In the genomic region with DNA sequence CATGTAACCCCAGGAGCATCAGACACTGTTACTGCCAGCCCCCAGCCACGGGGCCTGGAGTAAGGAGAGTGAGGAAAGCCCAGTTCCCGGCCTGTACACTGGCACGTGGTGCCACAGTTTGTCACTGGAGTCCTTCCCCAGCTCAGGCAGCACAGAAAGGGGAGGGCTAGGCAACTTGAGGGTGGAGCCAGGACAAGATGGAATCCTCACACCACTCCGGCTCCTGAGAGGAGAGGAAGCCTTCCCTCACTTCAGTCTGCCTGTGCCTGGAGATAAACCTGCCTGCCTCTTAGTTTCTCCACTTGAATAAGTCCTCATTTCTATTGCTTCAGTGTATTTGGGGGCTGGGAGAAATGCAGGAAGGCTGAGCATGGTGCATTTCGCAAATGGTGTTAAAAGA, we compare ENCODE assay signal across 17 cellular contexts.
DNase-seq lines count a peak whose midpoint lies in the region; ATAC-seq and TF ChIP-seq lines count a peak whose summit lies in the region.
"Had no signal": no experiment of that assay in that cellular context is flagged by ENCODE, and none has a peak within 500 bp of the region (broad histone marks: within the 10 kb centered on the region; RNA-seq: fewer than 3 reads in every experiment).

No MANE protein-coding gene starts in this region.

- H3K9ac ChIP-seq in iPS-18a (ENCODE audit: low read length): no peak overlapping the region

- H3K4me3 Mint-ChIP-seq in Caco-2 (ENCODE audit: unreplicated experiment): no peak overlapping the region
- H3K4me3 Mint-ChIP-seq in activated T-helper 1 cell treated with anti-CD3 and anti-CD28 coated beads, Interleukin-12 subunit alpha, Interleukin-12 subunit beta, Interleukin-2, Interleukin-4 antibody, amounts not matched to agents 30 ng/mL and 10 ng/mL and 1 ng/mL, durations not matched to agents 14 hours and 24 hours and 36 hours: no peak overlapping the region
- H3K4me3 Mint-ChIP-seq: activated CD4-positive, alpha-beta T cell treated with anti-CD3 and anti-CD28 coated beads, Interleukin-2, amount 10 ng/mL, durations not matched to agents 7 days and 5 days; activated naive CD4-positive, alpha-beta T cell treated with anti-CD3 and anti-CD28 coated beads, Interleukin-2, amount 10 ng/mL, durations not matched to agents 7 days and 5 days; CD8-positive, alpha-beta T cell; stimulated activated memory B cell treated with anti-CD40 and anti-IgM and Interleukin-4, amounts not matched to agents 10 μg/mL and 1 μg/mL and 100 μg/mL, for 72 hours had no signal

- H3K4me3 ChIP-seq in Caco-2 (ENCODE audit: low read depth, low read length): no peak overlapping the region
- no peak overlapping the region for H3K4me3 ChIP-seq in iPS-18a (ENCODE audit: low read length)
- no peak overlapping the region for H3K4me3 ChIP-seq in gastrocnemius medialis
- no peak overlapping the region for H3K4me3 ChIP-seq in H7 (ENCODE audit: insufficient read depth, low read depth, low read length)
- H3K4me3 ChIP-seq: ovary had no signal

- H3K4me1 ChIP-seq in Caco-2 (peaks cover 31% of the 10 kb centered on the region), iPS-18a (ENCODE audit: control insufficient read depth, low read depth, low read length) (peaks cover 25% of the 10 kb centered on the region), gastrocnemius medialis (peaks cover 40 to 56% of the 10 kb centered on the region in 2 donors)

- TF ChIP-seq POLR2A in gastrocnemius medialis (IDR thresholded peaks at IDR 0.05): peak in 1 of 2 donors; percentile 5

- H3K27me3 ChIP-seq in Caco-2 (replicated peaks; ENCODE audit: control insufficient read depth, insufficient read depth, low read length) (no peaks in the 10 kb centered on the region), iPS-18a (ENCODE audit: control insufficient read depth, insufficient read depth, low read length) (no peaks in the 10 kb centered on the region), gastrocnemius medialis (no peaks in the 10 kb centered on the region), H7 (ENCODE audit: control insufficient read depth, insufficient read depth, low read length) (no peaks in the 10 kb centered on the region)
- H3K27me3 ChIP-seq: ovary had no signal

- no peaks in the 10 kb centered on the region for H3K9me3 ChIP-seq in Caco-2
- H3K9me3 ChIP-seq in iPS-18a (ENCODE audit: control insufficient read depth, low read depth, low read length): no peaks in the 10 kb centered on the region
- H3K9me3 ChIP-seq in gastrocnemius medialis: no peaks in the 10 kb centered on the region
- H3K9me3 ChIP-seq: ovary had no signal

- H3K27ac ChIP-seq in iPS-18a (ENCODE audit: low read length): peak overlapping the region; percentile 24
- H3K27ac ChIP-seq in gastrocnemius medialis: peak overlapping the region; percentile 89 to 98 (median 94)

- in situ Hi-C loops in gastrocnemius medialis (cut with MboI; ENCODE audit: low sequenced_read_pairs in 4 of 4): loop anchor here in 1 of 4 donors (25.0 kb wide), 1 partner anchor 127 kb away; no protein-coding TSS in a partner anchor

- TF ChIP-seq CTCF in Caco-2 (IDR thresholded peaks at IDR 0.05; ENCODE audit: insufficient read depth in 1 of 2, low read depth in 1 of 2, low read length in 1 of 2, severe bottlenecking in 1 of 2, unreplicated experiment in 1 of 2): no peak
- no peak for TF ChIP-seq CTCF in gastrocnemius medialis (IDR thresholded peaks at IDR 0.05 in 4 of 5, conservative IDR thresholded peaks at IDR 0.05 in 1 of 5)

- POLR2A ChIA-PET in Caco-2 (lab: Charles Lee): no interaction called here

- DNase-seq in Caco-2 (no peak), gastrocnemius medialis (peak; percentile 55 to 78), putamen (ENCODE audit: low spot score) (no peak), H7 (no peak)
- no peak for DNase-seq in activated T-helper 1 cell treated with anti-CD3 and anti-CD28 coated beads, Interleukin-12 subunit alpha, Interleukin-12 subunit beta, Interleukin-2, Interleukin-4 antibody, amounts not matched to agents 30 ng/mL and 10 ng/mL and 1 ng/mL, durations not matched to agents 14 hours and 24 hours and 36 hours (ENCODE audit: low spot score)
- DNase-seq in stimulated activated CD4-positive, alpha-beta T cell treated with anti-CD3 and anti-CD28 coated beads, Interleukin-2, amount 100 ng/mL, for 24 hours: no peak
- no peak for DNase-seq in stimulated activated CD8-positive, alpha-beta memory T cell treated with anti-CD3 and anti-CD28 coated beads, Interleukin-4, amount 100 ng/mL, for 48 hours
- DNase-seq: activated CD4-positive, alpha-beta T cell treated with anti-CD3 and anti-CD28 coated beads, Interleukin-2, amount 10 ng/mL, durations not matched to agents 7 days and 5 days; activated naive CD4-positive, alpha-beta T cell treated with anti-CD3 and anti-CD28 coated beads, Interleukin-2, amount 10 ng/mL, durations not matched to agents 7 days and 5 days; activated T-cell treated with anti-CD3 and anti-CD28 coated beads for 4 hours; CD8-positive, alpha-beta T cell; NCI-H1436; NCI-H2171 treated with DMSO at 0.1 percent for 48 hours; NCI-H82; ovary had no signal

- no TSS peak for BruUV-seq in Caco-2 (replicated peaks; lab: Mats Ljungman, UMichigan)

- peaks cover 5% of the 10 kb centered on the region for H3K36me3 ChIP-seq in Caco-2 (ENCODE audit: control insufficient read depth, insufficient read depth, low read length)
- H3K36me3 ChIP-seq in iPS-18a (ENCODE audit: control insufficient read depth, low read depth, low read length): no peaks in the 10 kb centered on the region
- peaks cover 0 to 12% of the 10 kb centered on the region in 2 donors for H3K36me3 ChIP-seq in gastrocnemius medialis
- no peaks in the 10 kb centered on the region for H3K36me3 ChIP-seq in H7 (replicated peaks; ENCODE audit: control insufficient read depth, insufficient read depth, low read length)
- H3K36me3 ChIP-seq: ovary had no signal

- ATAC-seq in gastrocnemius medialis: peak; percentile 23 to 29
- ATAC-seq: CD8-positive, alpha-beta T cell; stimulated activated memory B cell treated with anti-CD40 and anti-IgM and Interleukin-4, amounts not matched to agents 10 μg/mL and 1 μg/mL and 100 μg/mL, for 72 hours had no signal

- CTCF ChIA-PET in Caco-2 (lab: Charles Lee): interaction anchor here (1.0 kb wide), 1 partner anchor 8 kb away, joined by 4 read pairs; no protein-coding TSS in a partner anchor

- intact Hi-C loops in Caco-2 (cut with micrococcal nuclease; ENCODE audit: unreplicated experiment) (loop anchor here (5.0 kb wide), 1 partner anchor 172 kb away; no protein-coding TSS in a partner anchor), gastrocnemius medialis (cut with DNase I; ENCODE audit: low total_unique reads) (loop anchor here (5.0 to 10.0 kb wide), 4 partner anchors 62 to 270 kb away; no protein-coding TSS in a partner anchor)
- intact Hi-C loops in activated T-helper 1 cell treated with anti-CD3 and anti-CD28 coated beads, Interleukin-12 subunit alpha, Interleukin-12 subunit beta, Interleukin-2, Interleukin-4 antibody, amounts not matched to agents 30 ng/mL and 10 ng/mL and 1 ng/mL, durations not matched to agents 14 hours and 24 hours and 36 hours (cut with micrococcal nuclease): loop anchor here (5.0 kb wide), 2 partner anchors 117 to 1018 kb away; no protein-coding TSS in a partner anchor

- H3K36me3 Mint-ChIP-seq in Caco-2 (ENCODE audit: insufficient read depth, unreplicated experiment): peaks cover 66% of the 10 kb centered on the region
- H3K36me3 Mint-ChIP-seq in activated T-helper 1 cell treated with anti-CD3 and anti-CD28 coated beads, Interleukin-12 subunit alpha, Interleukin-12 subunit beta, Interleukin-2, Interleukin-4 antibody, amounts not matched to agents 30 ng/mL and 10 ng/mL and 1 ng/mL, durations not matched to agents 14 hours and 24 hours and 36 hours (ENCODE audit: low read depth): peaks cover under 1% of the 10 kb centered on the region
- H3K36me3 Mint-ChIP-seq: activated naive CD4-positive, alpha-beta T cell treated with anti-CD3 and anti-CD28 coated beads, Interleukin-2, amount 10 ng/mL, durations not matched to agents 7 days and 5 days; CD8-positive, alpha-beta T cell; stimulated activated memory B cell treated with anti-CD40 and anti-IgM and Interleukin-4, amounts not matched to agents 10 μg/mL and 1 μg/mL and 100 μg/mL, for 72 hours had no signal

- peak overlapping the region; percentile 92 for H3K27ac Mint-ChIP-seq in Caco-2 (ENCODE audit: unreplicated experiment)
- peak overlapping the region; percentile 40 for H3K27ac Mint-ChIP-seq in activated T-helper 1 cell treated with anti-CD3 and anti-CD28 coated beads, Interleukin-12 subunit alpha, Interleukin-12 subunit beta, Interleukin-2, Interleukin-4 antibody, amounts not matched to agents 30 ng/mL and 10 ng/mL and 1 ng/mL, durations not matched to agents 14 hours and 24 hours and 36 hours
- H3K27ac Mint-ChIP-seq: activated CD4-positive, alpha-beta T cell treated with anti-CD3 and anti-CD28 coated beads, Interleukin-2, amount 10 ng/mL, durations not matched to agents 7 days and 5 days; activated naive CD4-positive, alpha-beta T cell treated with anti-CD3 and anti-CD28 coated beads, Interleukin-2, amount 10 ng/mL, durations not matched to agents 7 days and 5 days; CD8-positive, alpha-beta T cell; stimulated activated memory B cell treated with anti-CD40 and anti-IgM and Interleukin-4, amounts not matched to agents 10 μg/mL and 1 μg/mL and 100 μg/mL, for 72 hours had no signal

- H3K4me1 Mint-ChIP-seq in Caco-2 (ENCODE audit: low read depth, unreplicated experiment): peaks cover 23% of the 10 kb centered on the region
- peaks cover 31% of the 10 kb centered on the region for H3K4me1 Mint-ChIP-seq in activated T-helper 1 cell treated with anti-CD3 and anti-CD28 coated beads, Interleukin-12 subunit alpha, Interleukin-12 subunit beta, Interleukin-2, Interleukin-4 antibody, amounts not matched to agents 30 ng/mL and 10 ng/mL and 1 ng/mL, durations not matched to agents 14 hours and 24 hours and 36 hours (ENCODE audit: low read depth)
- H3K4me1 Mint-ChIP-seq: activated CD4-positive, alpha-beta T cell treated with anti-CD3 and anti-CD28 coated beads, Interleukin-2, amount 10 ng/mL, durations not matched to agents 7 days and 5 days; activated naive CD4-positive, alpha-beta T cell treated with anti-CD3 and anti-CD28 coated beads, Interleukin-2, amount 10 ng/mL, durations not matched to agents 7 days and 5 days; stimulated activated memory B cell treated with anti-CD40 and anti-IgM and Interleukin-4, amounts not matched to agents 10 μg/mL and 1 μg/mL and 100 μg/mL, for 72 hours had no signal

- H3K9me3 Mint-ChIP-seq in Caco-2 (ENCODE audit: unreplicated experiment): no peaks in the 10 kb centered on the region
- H3K9me3 Mint-ChIP-seq in activated T-helper 1 cell treated with anti-CD3 and anti-CD28 coated beads, Interleukin-12 subunit alpha, Interleukin-12 subunit beta, Interleukin-2, Interleukin-4 antibody, amounts not matched to agents 30 ng/mL and 10 ng/mL and 1 ng/mL, durations not matched to agents 14 hours and 24 hours and 36 hours: peaks cover 2% of the 10 kb centered on the region
- H3K9me3 Mint-ChIP-seq: activated CD4-positive, alpha-beta T cell treated with anti-CD3 and anti-CD28 coated beads, Interleukin-2, amount 10 ng/mL, durations not matched to agents 7 days and 5 days; activated naive CD4-positive, alpha-beta T cell treated with anti-CD3 and anti-CD28 coated beads, Interleukin-2, amount 10 ng/mL, durations not matched to agents 7 days and 5 days; CD8-positive, alpha-beta T cell; stimulated activated memory B cell treated with anti-CD40 and anti-IgM and Interleukin-4, amounts not matched to agents 10 μg/mL and 1 μg/mL and 100 μg/mL, for 72 hours had no signal

- no peaks in the 10 kb centered on the region for H3K27me3 Mint-ChIP-seq in Caco-2 (ENCODE audit: insufficient read depth, unreplicated experiment)
- peaks cover 3% of the 10 kb centered on the region for H3K27me3 Mint-ChIP-seq in activated T-helper 1 cell treated with anti-CD3 and anti-CD28 coated beads, Interleukin-12 subunit alpha, Interleukin-12 subunit beta, Interleukin-2, Interleukin-4 antibody, amounts not matched to agents 30 ng/mL and 10 ng/mL and 1 ng/mL, durations not matched to agents 14 hours and 24 hours and 36 hours (ENCODE audit: insufficient read depth)

Comparison
In these comparisons a context has a peak if more than half of its experiments do, and no peak if none do; other contexts are left out.
1. DNase-seq: peak in gastrocnemius medialis (2 of 2); none in Caco-2 (0 of 2), activated T-helper 1 cell treated with anti-CD3 and anti-CD28 coated beads, Interleukin-12 subunit alpha, Interleukin-12 subunit beta, Interleukin-2, Interleukin-4 antibody, amounts not matched to agents 30 ng/mL and 10 ng/mL and 1 ng/mL, durations not matched to agents 14 hours and 24 hours and 36 hours (single experiment), putamen (single experiment), stimulated activated CD4-positive, alpha-beta T cell treated with anti-CD3 and anti-CD28 coated beads, Interleukin-2, amount 100 ng/mL, for 24 hours (0 of 2), stimulated activated CD8-positive, alpha-beta memory T cell treated with anti-CD3 and anti-CD28 coated beads, Interleukin-4, amount 100 ng/mL, for 48 hours (single experiment) and H7 (single experiment).